ENCODE assay signal across 8 cellular contexts in the genomic region with DNA sequence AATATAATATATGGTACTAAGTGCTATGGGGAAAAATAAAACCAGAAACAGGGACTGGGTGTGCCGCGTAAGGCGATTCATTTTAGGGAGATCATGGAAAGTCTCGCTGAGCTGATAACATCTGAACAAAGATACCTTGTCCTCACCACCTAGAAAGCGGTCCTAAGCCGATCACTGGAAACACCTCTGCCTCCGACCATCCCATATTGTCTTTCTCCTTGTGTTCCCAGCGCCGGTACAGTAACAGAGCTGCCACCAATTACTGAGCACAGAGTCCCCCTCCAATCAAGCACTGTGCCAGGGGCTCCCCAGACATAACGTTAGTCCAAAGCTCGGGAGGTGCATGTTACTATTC. TPM values are rescaled to one million over a fixed set of nuclear protein-coding genes. Genes with fewer than 3 reads are reported as not detected.
DNase-seq lines count a peak whose midpoint lies in the region; ATAC-seq and TF ChIP-seq lines count a peak whose summit lies in the region.

No MANE protein-coding gene starts in this region.

- POLR2A ChIA-PET in AG04449 (lab: Yijun Ruan, JAX) (interaction anchor here (1.0 kb wide), 1 partner anchor 339 kb away, joined by 3 read pairs; no protein-coding TSS in a partner anchor), OCI-LY7 (lab: Charles Lee) (interaction anchor here (0.5 to 2.2 kb wide), 13 partner anchors 10 to 245 kb away, joined by 3 to 9 read pairs (median 4); a partner anchor contains a TSS)

- H4K8ac ChIP-seq in neuronal stem cell (ENCODE audit: low read depth, low read length): no peak overlapping the region

- H3K4me2 ChIP-seq in OCI-LY7 (ENCODE audit: low read length) (peak overlapping the region; percentile 81), neuronal stem cell (ENCODE audit: insufficient read depth, low read length, poor library complexity, severe bottlenecking) (peak overlapping the region; percentile 97)

- peak overlapping the region; percentile 53 for H3K9ac ChIP-seq in neuronal stem cell (ENCODE audit: low read depth, low read length, poor library complexity)

- CTCF ChIA-PET in AG04449 (lab: Yijun Ruan, JAX): interaction anchor here (0.8 to 2.5 kb wide), 4 partner anchors 9 to 289 kb away, joined by 3 to 24 read pairs (median 4); a partner anchor contains a TSS
- CTCF ChIA-PET in OCI-LY7 (lab: Charles Lee; ENCODE audit: unreplicated experiment): interaction anchor here (0.6 kb wide), 1 partner anchor 9 kb away, joined by 4 read pairs; no protein-coding TSS in a partner anchor

- H3K23ac ChIP-seq in neuronal stem cell (ENCODE audit: low read depth, low read length, poor library complexity): peak overlapping the region; percentile 98

- no peak overlapping the region for H2BK15ac ChIP-seq in neuronal stem cell (ENCODE audit: low read length)

- 27% methylated on average over 11 of the region's 11 CpGs for WGBS in esophagus muscularis mucosa
- no CpG with 5 or more reads among the region's 11 CpGs for WGBS in neuronal stem cell (ENCODE audit: extremely low coverage in 2 of 2, insufficient read length in 2 of 2, insufficient replicate concordance in 1 of 2), 2 donors

- peak overlapping the region; percentile 77 for H2AFZ ChIP-seq in OCI-LY7 (ENCODE audit: low read length)
- H2AFZ ChIP-seq in neuronal stem cell (ENCODE audit: low read length): peak overlapping the region; percentile 98

- H3K9me3 ChIP-seq in OCI-LY7 (ENCODE audit: low read length): peaks cover 19% of the 10 kb centered on the region; the same call in 1 of the 2 replicates
- H3K9me3 ChIP-seq in esophagus muscularis mucosa: no peaks in the 10 kb centered on the region
- H3K9me3 ChIP-seq in neuronal stem cell (replicated peaks in 1 of 2; ENCODE audit: control insufficient read depth in 2 of 2, insufficient read depth in 1 of 2, low read depth in 1 of 2, low read length in 2 of 2): peaks cover 6 to 23% of the 10 kb centered on the region in 2 donors

- H2BK12ac ChIP-seq in neuronal stem cell (ENCODE audit: low read length): no peak overlapping the region

- H3K18ac ChIP-seq in neuronal stem cell (ENCODE audit: low read length): peak overlapping the region; percentile 99

- H3K27me3 ChIP-seq in esophagus muscularis mucosa: no peaks in the 10 kb centered on the region
- peaks cover 0 to 9% (median 0%) of the 10 kb centered on the region in 3 experiments for H3K27me3 ChIP-seq in neuronal stem cell (ENCODE audit: control insufficient read depth in 3 of 3, insufficient read depth in 3 of 3, low read depth in 1 of 3, low read length in 3 of 3)

- H3K36me3 ChIP-seq in OCI-LY7 (ENCODE audit: insufficient read depth, low read length) (peaks cover 9% of the 10 kb centered on the region; the same call in 1 of the 2 replicates), esophagus muscularis mucosa (no peaks in the 10 kb centered on the region), neuronal stem cell (replicated peaks in 1 of 2; ENCODE audit: control insufficient read depth in 2 of 2, insufficient read depth in 2 of 2, low read length in 2 of 2) (peaks cover 0 to 3% of the 10 kb centered on the region in 2 donors)

- peak overlapping the region; percentile 1 for H3K27ac ChIP-seq in OCI-LY7 (ENCODE audit: low read depth, low read length, poor library complexity, severe bottlenecking)
- peak overlapping the region; percentile 57 to 63 (median 60) for H3K27ac ChIP-seq in esophagus muscularis mucosa (replicated peaks in 1 of 4)
- no peak overlapping the region for H3K27ac ChIP-seq in neuronal stem cell (replicated peaks; ENCODE audit: low read length)

- H3K4me1 ChIP-seq in OCI-LY7 (ENCODE audit: insufficient read depth, low read length, poor library complexity, severe bottlenecking): peaks cover 14% of the 10 kb centered on the region
- H3K4me1 ChIP-seq in esophagus muscularis mucosa: peaks cover 3 to 16% (median 12%) of the 10 kb centered on the region in 4 donors
- no peaks in the 10 kb centered on the region for H3K4me1 ChIP-seq in neuronal stem cell (ENCODE audit: control insufficient read depth in 2 of 2, insufficient read depth in 1 of 2, low read depth in 1 of 2, low read length in 2 of 2)

- H3K79me1 ChIP-seq in neuronal stem cell (ENCODE audit: low read depth, low read length): peaks cover 3% of the 10 kb centered on the region

- no peak overlapping the region for H2BK5ac ChIP-seq in neuronal stem cell (ENCODE audit: low read length)

- H2BK120ac ChIP-seq in neuronal stem cell (ENCODE audit: low read depth, low read length): no peak overlapping the region

- no peaks in the 10 kb centered on the region for H3K9me2 ChIP-seq in OCI-LY7 (ENCODE audit: insufficient read depth, low read length)

- intact Hi-C loops in OCI-LY7 (cut with micrococcal nuclease; ENCODE audit: unreplicated experiment) (loop anchor here (1.0 to 5.0 kb wide), 2 partner anchors 33 to 547 kb away; a partner anchor contains a TSS), esophagus muscularis mucosa (cut with DNase I) (no loop called here)

- peaks cover 10% of the 10 kb centered on the region for H3K79me2 ChIP-seq in OCI-LY7 (ENCODE audit: insufficient read depth, low read depth, low read length)

- TF ChIP-seq EP300 in esophagus muscularis mucosa (IDR thresholded peaks at IDR 0.05): no peak

- no TSS peak for BruUV-seq in OCI-LY7 (replicated peaks; lab: Mats Ljungman, UMichigan)

- no peaks in the 10 kb centered on the region for H4K20me1 ChIP-seq in OCI-LY7 (ENCODE audit: insufficient read depth, low read length)

- peak; percentile 27 for ATAC-seq in GM19438 (IDR thresholded peaks at IDR 0.05; ENCODE audit: low read depth, unreplicated experiment)
- ATAC-seq in HG02588 (IDR thresholded peaks at IDR 0.05; ENCODE audit: unreplicated experiment): no peak

- H3K4ac ChIP-seq in neuronal stem cell (ENCODE audit: low read length): no peak overlapping the region

- no peak for TF ChIP-seq POLR2A in esophagus muscularis mucosa (IDR thresholded peaks at IDR 0.05; ENCODE audit: low read depth)

- H2AK5ac ChIP-seq in neuronal stem cell (ENCODE audit: low read depth, low read length): no peak overlapping the region

- peak overlapping the region; percentile 79 for H3K4me3 ChIP-seq in AG04449 (ENCODE audit: low read depth, low read length)
- peak overlapping the region; percentile 83 for H3K4me3 ChIP-seq in OCI-LY7 (ENCODE audit: low read depth, low read length, poor library complexity, severe bottlenecking)
- H3K4me3 ChIP-seq in esophagus muscularis mucosa: peak overlapping the region; percentile 87 to 97 (median 90)
- H3K4me3 ChIP-seq in neuronal stem cell (ENCODE audit: low read length in 2 of 2): peak overlapping the region; percentile 65 to 97

- TF ChIP-seq CTCF in AG04449 (IDR thresholded peaks at IDR 0.05; ENCODE audit: insufficient read depth, low read length, missing control alignments): no peak
- TF ChIP-seq CTCF in OCI-LY7 (conservative IDR thresholded peaks at IDR 0.05; ENCODE audit: low read length): no peak
- no peak for TF ChIP-seq CTCF in esophagus muscularis mucosa (IDR thresholded peaks at IDR 0.05)

- no peak overlapping the region for H4K91ac ChIP-seq in neuronal stem cell (ENCODE audit: low read depth, low read length, poor library complexity)

- no peak overlapping the region for H3K14ac ChIP-seq in neuronal stem cell (ENCODE audit: low read length)

- DNase-seq in AG04449 (ENCODE audit: low read depth, low spot score) (no peak), OCI-LY7 (ENCODE audit: low spot score) (no peak), esophagus muscularis mucosa (ENCODE audit: extremely low spot score) (no peak), neuronal stem cell (ENCODE audit: low spot score) (no peak), NCI-H1436 treated with DMSO at 0.1 percent for 48 hours (lab: John Stamatoyannopoulos, UW) (no peak), T-helper 9 cell (no peak)

RNA-seq across cellular contexts. Expression of a gene that starts 0.7 kb away (rescaled TPM):
- total RNA-seq in OCI-LY7 (2014; rRNA removed; shearing (Covaris generic)): 15.8 and 32.8 TPM in 2 replicates
- total RNA-seq in OCI-LY7 (2022) (9.7 and 13.0 TPM in 2 replicates), esophagus muscularis mucosa (10 to 100 TPM in 1 of 4 donors, 1 to 10 TPM in 3; 5.8 to 11.2 (median 8.3) TPM)
- 40.0 TPM for polyA plus RNA-seq in neuronal stem cell (2013, experiment 1 of 2)
- 42.4 TPM for polyA plus RNA-seq in neuronal stem cell (2013, experiment 2 of 2)

RNA-seq across cellular contexts. Expression of a gene that starts 33.1 kb away (rescaled TPM):
- 17.8 and 19.7 TPM in 2 replicates for total RNA-seq in OCI-LY7 (2014; rRNA removed; shearing (Covaris generic))
- 47.7 and 54.7 TPM in 2 replicates for total RNA-seq in OCI-LY7 (2022)
- 10 to 100 TPM in 2 of 4 donors, 1 to 10 TPM in 2; 9.5 to 18.3 (median 10.7) TPM for total RNA-seq in esophagus muscularis mucosa
- polyA plus RNA-seq in neuronal stem cell (2013, experiment 1 of 2): 7.3 TPM
- polyA plus RNA-seq in neuronal stem cell (2013, experiment 2 of 2): 6.8 TPM
